ENCODE assay signal across 1 cellular context in the genomic region with DNA sequence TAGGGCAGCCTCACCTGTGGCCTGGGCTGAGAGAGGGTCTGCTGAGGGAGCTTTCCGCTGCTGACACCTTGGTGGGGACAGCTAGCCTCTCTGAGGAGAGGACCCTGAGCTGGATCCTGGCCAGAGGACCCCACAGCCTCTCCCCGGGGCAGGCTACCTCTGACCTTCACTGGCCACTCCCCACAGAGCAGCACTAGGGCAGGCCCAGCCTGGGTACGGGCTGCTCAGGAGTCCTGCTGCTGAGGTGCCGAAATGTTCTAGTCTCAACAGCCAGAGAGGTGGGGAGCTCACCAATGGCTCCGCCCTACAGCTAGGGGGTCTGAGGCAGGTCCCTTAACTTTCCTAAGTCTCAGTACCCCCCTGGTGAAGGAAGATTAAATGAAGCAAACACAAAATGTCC.
TF ChIP-seq lines count a peak whose summit lies in the region.

No MANE protein-coding gene starts in this region.

TF ChIP-seq in IMR-90, 13 proteins besides CTCF, POLR2A, EP300 and RAD21:
- TF ChIP-seq CEBPB (IDR thresholded peaks at IDR 0.05; ENCODE audit: low read depth, low read length) (no peak), BHLHE40 (IDR thresholded peaks at IDR 0.05; ENCODE audit: low read depth, low read length) (no peak), MXI1 (IDR thresholded peaks at IDR 0.05; ENCODE audit: borderline replicate concordance, low read depth, low read length) (no peak), NFE2L2 (IDR thresholded peaks at IDR 0.05; ENCODE audit: low read depth, low read length) (no peak), RCOR1 (IDR thresholded peaks at IDR 0.05; ENCODE audit: insufficient replicate concordance, low read length) (no peak), FOS (IDR thresholded peaks at IDR 0.05; ENCODE audit: low read depth, low read length) (no peak), ELK1 (IDR thresholded peaks at IDR 0.05; ENCODE audit: borderline replicate concordance, low read depth, low read length) (no peak), MAFK (IDR thresholded peaks at IDR 0.05; ENCODE audit: low read depth, low read length) (no peak), SMC3 (IDR thresholded peaks at IDR 0.05; ENCODE audit: low read depth, low read length) (no peak), RFX5 (IDR thresholded peaks at IDR 0.05; ENCODE audit: low read depth, low read length) (no peak), MAZ (IDR thresholded peaks at IDR 0.05; ENCODE audit: borderline replicate concordance, low read depth, low read length) (no peak), CHD1 (IDR thresholded peaks at IDR 0.05; ENCODE audit: low read depth, low read length) (no peak)
- TF ChIP-seq, protein P1, sequence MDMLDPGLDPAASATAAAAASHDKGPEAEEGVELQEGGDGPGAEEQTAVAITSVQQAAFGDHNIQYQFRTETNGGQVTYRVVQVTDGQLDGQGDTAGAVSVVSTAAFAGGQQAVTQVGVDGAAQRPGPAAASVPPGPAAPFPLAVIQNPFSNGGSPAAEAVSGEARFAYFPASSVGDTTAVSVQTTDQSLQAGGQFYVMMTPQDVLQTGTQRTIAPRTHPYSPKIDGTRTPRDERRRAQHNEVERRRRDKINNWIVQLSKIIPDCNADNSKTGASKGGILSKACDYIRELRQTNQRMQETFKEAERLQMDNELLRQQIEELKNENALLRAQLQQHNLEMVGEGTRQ (IDR thresholded peaks at IDR 0.05; ENCODE audit: low read depth, low read length): no peak
